In genomic region chr6:155782320-155782730, GRCh38 we compare ENCODE assay signal across 9 cellular contexts.
DNase-seq lines count a peak whose midpoint lies in the region; ATAC-seq and TF ChIP-seq lines count a peak whose summit lies in the region.
"Had no signal": no experiment of that assay in that cellular context is flagged by ENCODE, and none has a peak within 500 bp of the region (broad histone marks: within the 10 kb centered on the region; RNA-seq: fewer than 3 reads in every experiment).

No MANE protein-coding gene starts in this region.

- H3K36me3 Mint-ChIP-seq in nephron (ENCODE audit: low read depth): no peaks in the 10 kb centered on the region

- H3K4me3 Mint-ChIP-seq in nephron: no peak overlapping the region

- no peaks in the 10 kb centered on the region for H3K9me3 Mint-ChIP-seq in nephron

- DNase-seq in Daoy (ENCODE audit: low read depth) (peak; percentile 45), NCI-H2029 (lab: John Stamatoyannopoulos, UW) (peak; percentile 4), dermis blood vessel endothelial cell (peak; percentile 95), erythroblast (lab: John Stamatoyannopoulos, UW) (no peak)
- DNase-seq in stimulated activated CD4-positive, alpha-beta T cell treated with anti-CD3 and anti-CD28 coated beads, Interleukin-4, amount 100 ng/mL, for 1 hour: no peak
- DNase-seq: Kasumi-1 had no signal

- TF ChIP-seq POLR2A in erythroblast (IDR thresholded peaks at IDR 0.05; ENCODE audit: low read length): no peak

- H3K4me1 Mint-ChIP-seq in nephron: peaks cover 23% of the 10 kb centered on the region

- H3K27ac Mint-ChIP-seq in nephron: peak overlapping the region; percentile 76 to 87 (median 87)

- no peaks in the 10 kb centered on the region for H3K27me3 Mint-ChIP-seq in nephron (ENCODE audit: low read depth)

- TF ChIP-seq CTCF in nephron (IDR thresholded peaks at IDR 0.05; ENCODE audit: unreplicated experiment in 3 of 3): no peak

- ATAC-seq in HG03159 (IDR thresholded peaks at IDR 0.05; ENCODE audit: unreplicated experiment): no peak
- ATAC-seq in HG02623 (IDR thresholded peaks at IDR 0.05; ENCODE audit: unreplicated experiment): no peak

Comparison
In these comparisons a context has a peak if more than half of its experiments do, and no peak if none do; other contexts are left out.
1. DNase-seq: peak in Daoy (single experiment), NCI-H2029 (single experiment) and dermis blood vessel endothelial cell (single experiment); none in erythroblast (0 of 2) and stimulated activated CD4-positive, alpha-beta T cell treated with anti-CD3 and anti-CD28 coated beads, Interleukin-4, amount 100 ng/mL, for 1 hour (single experiment).